Comparison of ENCODE assay signal across 32 cellular contexts in the genomic region with DNA sequence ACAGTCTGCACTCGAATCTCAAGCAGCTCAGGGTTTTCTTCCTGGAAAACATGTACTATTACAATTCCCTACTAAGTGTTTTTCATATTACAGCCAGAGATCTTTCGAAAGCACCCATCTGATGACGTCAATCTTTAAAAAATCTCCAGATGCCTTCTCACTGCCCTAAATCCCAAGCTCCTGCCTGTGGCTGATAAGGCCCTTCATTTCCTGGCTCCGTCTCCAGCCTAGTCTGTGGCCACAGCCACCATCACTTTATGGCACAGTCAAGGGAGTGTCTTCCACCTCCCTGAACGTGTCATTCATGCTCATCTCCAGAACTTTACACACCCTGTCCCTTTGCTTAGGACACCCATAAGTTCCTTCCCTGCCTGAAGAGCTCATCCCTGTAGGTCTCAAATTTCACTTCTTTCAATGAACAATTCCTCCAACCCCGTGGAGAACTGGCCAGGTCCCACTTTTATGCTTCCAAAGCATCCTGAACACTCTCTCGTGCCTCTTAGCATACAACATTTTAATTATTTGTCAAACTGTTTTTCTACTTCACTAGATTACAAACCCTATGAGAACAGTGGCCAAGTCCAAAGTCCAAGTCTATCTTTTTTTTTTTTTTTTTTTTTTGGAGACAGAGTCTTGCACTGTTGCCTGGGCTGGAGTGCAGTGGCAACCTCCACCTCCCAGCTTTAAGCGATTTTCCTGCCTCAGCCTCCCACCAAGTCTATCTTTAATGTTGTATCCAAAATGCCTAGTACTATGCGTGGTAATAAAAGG.
DNase-seq lines count a peak whose midpoint lies in the region; ATAC-seq, FAIRE-seq and TF ChIP-seq lines count a peak whose summit lies in the region.
"Had no signal": no experiment of that assay in that cellular context is flagged by ENCODE, and none has a peak within 500 bp of the region (broad histone marks: within the 10 kb centered on the region; RNA-seq: fewer than 3 reads in every experiment).

No MANE protein-coding gene starts in this region.

- peak; percentile 86 for FAIRE-seq in K562 (lab: Jason Lieb, UNC)
- FAIRE-seq: A549, astrocyte, GM12891, urothelium cell line had no signal

- H3K79me2 ChIP-seq in K562 (ENCODE audit: control insufficient read depth, insufficient read depth, low read length), result no peaks in the 10 kb centered on the region

- no peak overlapping the region for H2AFZ ChIP-seq in K562 (ENCODE audit: low read depth, low read length)

- TF ChIP-seq CTCF in K562 (IDR thresholded peaks at IDR 0.05 in 2 of 3, conservative IDR thresholded peaks at IDR 0.05 in 1 of 3; ENCODE audit: insufficient read depth in 2 of 3, low read depth in 1 of 3, low read length in 3 of 3), result no peak

- H3K36me3 ChIP-seq in K562 (ENCODE audit: control insufficient read depth, insufficient read depth, low read length), result no peaks in the 10 kb centered on the region
- H3K36me3 ChIP-seq: BLaER1, HAP-1, neutrophil, spleen, suprapubic skin had no signal

- in situ Hi-C loops in K562 (cut with MboI), result loop anchor here (5.0 to 10.0 kb wide), 2 partner anchors 448 to 865 kb away; no protein-coding TSS in a partner anchor

- intact Hi-C loops in K562 (cut with micrococcal nuclease), result no loop called here

- peak overlapping the region; percentile 44 for H3K4me2 ChIP-seq in K562 (ENCODE audit: insufficient read depth, low read length)
- H3K4me2 ChIP-seq: A549, BLaER1 had no signal

- no peak for TF ChIP-seq POLR2A in K562 (conservative IDR thresholded peaks at IDR 0.05)

- H3K27ac ChIP-seq in K562 (ENCODE audit: extremely low read depth, low read depth, low read length), result no peak overlapping the region
- H3K27ac ChIP-seq: A549, BLaER1, epithelial cell of prostate, HL-60, neutrophil, RWPE1, spleen, suprapubic skin had no signal

- peak; percentile 74 for TF ChIP-seq EP300 in K562 (IDR thresholded peaks at IDR 0.05; ENCODE audit: low read length)

- 0 out of 2 replicates have a peak, but pooled peaks cover 8% of the 10 kb centered on the region for H4K20me1 ChIP-seq in K562 (replicated peaks; ENCODE audit: control insufficient read depth, insufficient read depth, low read length)
- H4K20me1 ChIP-seq: BLaER1 had no signal

- H3K27me3 ChIP-seq in K562 (ENCODE audit: control insufficient read depth in 2 of 2, insufficient read depth in 2 of 2, low read length in 2 of 2), result peaks cover 33 to 76% of the 10 kb centered on the region in 2 experiments
- H3K27me3 ChIP-seq: BLaER1, neutrophil, spleen, suprapubic skin had no signal

- no peak overlapping the region for H3K4me3 ChIP-seq in K562
- H3K4me3 ChIP-seq: A549, BLaER1, HAP-1, spleen, suprapubic skin had no signal

- H3K4me1 ChIP-seq in K562 (replicated peaks in 1 of 2; ENCODE audit: control insufficient read depth in 2 of 2, insufficient read depth in 2 of 2, low read length in 2 of 2), result peaks cover 16 to 22% of the 10 kb centered on the region in 2 experiments; a peak in 4 of 5 replicates
- H3K4me1 ChIP-seq: A549, BLaER1, HAP-1 had no signal

- no peaks in the 10 kb centered on the region for H3K9me3 ChIP-seq in K562 (replicated peaks; ENCODE audit: control insufficient read depth, insufficient read depth, low read depth, low read length)
- H3K9me3 ChIP-seq: A549, BLaER1, HAP-1, neutrophil, spleen, suprapubic skin had no signal

- POLR2A ChIA-PET in K562 (lab: Yijun Ruan, JAX), result interaction anchor here (0.6 to 1.1 kb wide), 4 partner anchors 14 to 368 kb away, joined by 3 to 5 read pairs (median 3); a partner anchor contains a TSS

- H3K9ac ChIP-seq in K562 (ENCODE audit: insufficient read depth in 1 of 2, low read depth in 2 of 2, low read length in 2 of 2), result no peak overlapping the region
- H3K9ac ChIP-seq: BLaER1 had no signal

- peak; percentile 19 for DNase-seq in AG08395 (ENCODE audit: low spot score)
- peak; percentile 88 for DNase-seq in OCI-M1 (lab: John Stamatoyannopoulos, UW)
- peak; percentile 68 to 89 (median 80) for DNase-seq in K562 (ENCODE audit: extremely low read depth in 1 of 4, low spot score in 3 of 4)
- peak; percentile 30 for DNase-seq in inferior parietal cortex (ENCODE audit: extremely low spot score)
- DNase-seq in KG1 (lab: John Stamatoyannopoulos, UW), result no peak
- DNase-seq: activated CD4-positive, alpha-beta memory T cell treated with anti-CD3 and anti-CD28 coated beads, Interleukin-2, amount 10 ng/mL, durations not matched to agents 7 days and 5 days; activated CD4-positive, CD25-positive, alpha-beta regulatory T cell treated with anti-CD3 and anti-CD28 coated beads, Interleukin-2, amount 50 U/mL, for 72 hours; cerebellar nuclear complex; COR-L47; DND-41; mesenchymal stem cell; NCI-H1105; NCI-H2029; NCI-H2227 treated with DMSO at 0.1 percent for 48 hours; spleen; stimulated activated CD4-positive, alpha-beta T cell treated with anti-CD3 and anti-CD28 coated beads, Interleukin-2, amount 100 ng/mL, for 48 hours; SW 1271 had no signal

- H3K9me1 ChIP-seq in K562 (ENCODE audit: control insufficient read depth, insufficient read depth, low read length), result no peaks in the 10 kb centered on the region

- TF ChIP-seq RAD21 in K562 (CRISPR knock-in tag; conservative IDR thresholded peaks at IDR 0.05 in 1 of 2, IDR thresholded peaks at IDR 0.05 in 1 of 2), result no peak

- 1% methylated on average over 9 of the region's 9 CpGs for WGBS in K562 (ENCODE audit: insufficient coverage, low coverage, missing lambda C conversion rate)

- BruUV-seq in K562 (replicated peaks; lab: Mats Ljungman, UMichigan), result no TSS peak

- CTCF ChIA-PET in K562 (lab: Yijun Ruan, JAX; ENCODE audit: low intra/inter-chr PET ratio), result interaction anchor here (0.6 kb wide), 1 partner anchor 242 kb away, joined by 3 read pairs; no protein-coding TSS in a partner anchor

- ATAC-seq in K562 (peak; percentile 68), GM21528 (IDR thresholded peaks at IDR 0.05; ENCODE audit: low FRiP score, unreplicated experiment) (no peak), HG03025 (IDR thresholded peaks at IDR 0.05; ENCODE audit: low FRiP score, unreplicated experiment) (no peak), HG02798 (IDR thresholded peaks at IDR 0.05; ENCODE audit: poor library complexity, unreplicated experiment) (no peak)
- ATAC-seq: stimulated activated effector memory CD8-positive, alpha-beta T cell treated with anti-CD3 and anti-CD28 coated beads, Interleukin-12 subunit alpha, Interleukin-12 subunit beta, amount 100 ng/mL, for 72 hours had no signal

TF ChIP-seq in K562, 482 proteins besides CTCF, POLR2A, EP300 and RAD21 (continues in another document):
- TF ChIP-seq ELF4 (CRISPR knock-in tag; IDR thresholded peaks at IDR 0.05) (peak; percentile 92), RUNX1 (IDR thresholded peaks at IDR 0.05; ENCODE audit: low read depth) (peak; percentile 58; the same call in 1 of the 2 replicates), NFE2L1 (tag; IDR thresholded peaks at IDR 0.05; ENCODE audit: borderline replicate concordance, low read depth) (no peak), SPI1 (IDR thresholded peaks at IDR 0.05; ENCODE audit: borderline replicate concordance, low read depth, low read length) (no peak), ZNF586 (CRISPR knock-in tag; conservative IDR thresholded peaks at IDR 0.05) (no peak), YY1 (IDR thresholded peaks at IDR 0.05; ENCODE audit: borderline replicate concordance in 1 of 3, control insufficient read depth in 1 of 3, extremely low read depth in 1 of 3, insufficient read depth in 3 of 3, insufficient read length in 1 of 3, insufficient replicate concordance in 2 of 3, low read depth in 1 of 3, low read length in 2 of 3) (peak in 2 of 3 experiments; percentile 21 to 48), NR2C2 (CRISPR knock-in tag; IDR thresholded peaks at IDR 0.05) (no peak), NR2C2 (tag; IDR thresholded peaks at IDR 0.05) (no peak)
- TF ChIP-seq, protein P1, sequence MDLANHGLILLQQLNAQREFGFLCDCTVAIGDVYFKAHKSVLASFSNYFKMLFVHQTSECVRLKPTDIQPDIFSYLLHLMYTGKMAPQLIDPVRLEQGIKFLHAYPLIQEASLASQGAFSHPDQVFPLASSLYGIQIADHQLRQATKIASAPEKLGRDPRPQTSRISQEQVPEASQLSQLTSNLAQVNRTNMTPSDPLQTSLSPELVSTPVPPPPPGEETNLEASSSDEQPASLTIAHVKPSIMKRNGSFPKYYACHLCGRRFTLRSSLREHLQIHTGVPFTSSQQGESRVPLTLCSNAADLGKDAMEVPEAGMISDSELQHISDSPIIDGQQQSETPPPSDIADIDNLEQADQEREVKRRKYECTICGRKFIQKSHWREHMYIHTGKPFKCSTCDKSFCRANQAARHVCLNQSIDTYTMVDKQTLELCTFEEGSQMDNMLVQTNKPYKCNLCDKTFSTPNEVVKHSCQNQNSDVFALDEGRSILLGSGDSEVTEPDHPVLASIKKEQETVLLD (IDR thresholded peaks at IDR 0.05), result no peak; the same call in 1 of the 2 replicates
- TF ChIP-seq, protein P2, sequence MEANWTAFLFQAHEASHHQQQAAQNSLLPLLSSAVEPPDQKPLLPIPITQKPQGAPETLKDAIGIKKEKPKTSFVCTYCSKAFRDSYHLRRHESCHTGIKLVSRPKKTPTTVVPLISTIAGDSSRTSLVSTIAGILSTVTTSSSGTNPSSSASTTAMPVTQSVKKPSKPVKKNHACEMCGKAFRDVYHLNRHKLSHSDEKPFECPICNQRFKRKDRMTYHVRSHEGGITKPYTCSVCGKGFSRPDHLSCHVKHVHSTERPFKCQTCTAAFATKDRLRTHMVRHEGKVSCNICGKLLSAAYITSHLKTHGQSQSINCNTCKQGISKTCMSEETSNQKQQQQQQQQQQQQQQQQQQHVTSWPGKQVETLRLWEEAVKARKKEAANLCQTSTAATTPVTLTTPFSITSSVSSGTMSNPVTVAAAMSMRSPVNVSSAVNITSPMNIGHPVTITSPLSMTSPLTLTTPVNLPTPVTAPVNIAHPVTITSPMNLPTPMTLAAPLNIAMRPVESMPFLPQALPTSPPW (CRISPR knock-in tag; IDR thresholded peaks at IDR 0.05), result 0 out of 2 replicates have a peak, but pooled peaks have one; percentile 25
